ENCODE assay signal across 1 cellular context in the genomic region with DNA sequence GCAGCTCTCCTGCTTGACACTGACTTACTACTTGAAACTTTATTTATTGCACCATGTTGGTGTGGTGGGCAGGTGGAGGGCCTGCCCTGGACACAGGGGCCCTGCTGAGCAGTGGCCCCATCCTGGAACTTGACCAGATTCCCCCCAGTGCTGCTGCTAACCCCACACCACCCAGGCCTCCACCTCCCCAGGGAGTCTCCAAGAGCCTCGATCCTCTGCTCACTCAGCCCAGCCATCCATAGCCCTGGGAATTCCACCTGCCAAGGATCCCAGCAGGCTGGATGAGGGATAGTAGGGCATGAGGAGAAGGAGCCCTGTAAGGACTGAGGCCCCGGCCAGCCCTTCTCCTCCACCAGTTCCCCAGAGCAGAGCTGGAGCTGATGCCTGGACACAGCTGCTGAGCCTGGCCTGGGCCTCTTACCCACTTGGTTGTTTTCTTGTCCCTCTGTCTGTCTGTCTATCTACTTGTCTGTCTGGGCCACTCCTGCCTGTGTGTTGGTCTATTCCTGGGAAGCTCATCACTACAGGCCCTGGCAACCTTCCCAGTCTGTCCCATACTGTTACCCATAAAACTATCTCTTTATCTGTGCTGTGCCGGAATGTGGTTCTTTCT.
A peak's percentile ranks its signal among the peaks of the same experiment; 100 is the strongest.
TF ChIP-seq lines count a peak whose summit lies in the region.

No MANE protein-coding gene starts in this region.

TF ChIP-seq in K562, 482 proteins besides CTCF, POLR2A, EP300 and RAD21:
- TF ChIP-seq NFIC (IDR thresholded peaks at IDR 0.05) (0 out of 2 replicates have a peak, but pooled peaks have one; percentile 25), ZFX (CRISPR knock-in tag; IDR thresholded peaks at IDR 0.05) (no peak), CHD4 (IDR thresholded peaks at IDR 0.05; ENCODE audit: insufficient read depth, insufficient replicate concordance, low read depth, low read length, poor library complexity, severe bottlenecking) (no peak)
